5 cellular contexts compared by ENCODE assay signal in the genomic region with DNA sequence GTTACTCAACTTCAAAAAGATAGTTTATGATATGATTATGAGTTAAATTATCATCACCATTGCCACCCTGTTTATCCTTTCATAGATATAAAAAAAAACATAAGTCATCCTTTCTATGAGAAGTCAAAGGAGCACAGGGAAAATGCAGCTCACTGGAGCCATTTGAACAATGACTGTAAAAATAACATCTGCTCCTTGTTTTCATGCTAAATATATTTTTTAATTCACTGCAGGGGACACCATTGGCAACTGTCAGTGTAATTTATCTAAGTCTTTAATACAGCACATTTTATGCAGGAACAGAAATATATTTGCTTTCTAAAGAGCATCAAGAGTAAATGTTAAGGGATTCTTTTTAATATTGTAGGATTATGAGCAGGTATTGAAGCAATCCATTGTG.
"Had no signal": no experiment of that assay in that cellular context is flagged by ENCODE, and none has a peak within 500 bp of the region (broad histone marks: within the 10 kb centered on the region; RNA-seq: fewer than 3 reads in every experiment).

No MANE protein-coding gene starts in this region.

- H3K4me3 ChIP-seq: GM23338, K562 had no signal

- DNase-seq: H9, HCEC 1CT, IMR-90 had no signal

- ATAC-seq: GM23338, K562 had no signal
